In genomic region chr7:131898418-131898817, GRCh38 we compare ENCODE assay signal across 19 cellular contexts.
A peak's percentile ranks its signal among the peaks of the same experiment; 100 is the strongest.
DNase-seq lines count a peak whose midpoint lies in the region; ATAC-seq lines count a peak whose summit lies in the region.
"Had no signal": no experiment of that assay in that cellular context is flagged by ENCODE, and none has a peak within 500 bp of the region (broad histone marks: within the 10 kb centered on the region; RNA-seq: fewer than 3 reads in every experiment).

No MANE protein-coding gene starts in this region.

- no peaks in the 10 kb centered on the region for H3K36me3 ChIP-seq in MG63
- H3K36me3 ChIP-seq: prostate gland, stomach had no signal

- POLR2A ChIA-PET in activated naive CD8-positive, alpha-beta T cell treated with anti-CD3 and anti-CD28 coated beads, Interleukin-2, amount 10 ng/mL, durations not matched to agents 7 days and 5 days (lab: Charles Lee), result no interaction called here

- no peaks in the 10 kb centered on the region for H3K27me3 ChIP-seq in MG63
- H3K27me3 ChIP-seq: stomach had no signal

- peak; percentile 18 for ATAC-seq in activated naive CD8-positive, alpha-beta T cell treated with anti-CD3 and anti-CD28 coated beads, Interleukin-2, amount 10 ng/mL, durations not matched to agents 7 days and 5 days (ENCODE audit: low read depth)
- ATAC-seq in activated naive CD8-positive, alpha-beta T cell treated with anti-CD3 and anti-CD28 coated beads, Interleukin-2, amount 50 U/mL, for 24 hours, result no peak
- ATAC-seq in activated T-helper 17 cell treated with anti-CD3 and anti-CD28 coated beads, Interleukin-2, amount 50 U/mL, for 72 hours (replicated peaks), result peak; percentile 49
- ATAC-seq in stimulated activated effector memory CD8-positive, alpha-beta T cell treated with anti-CD3 and anti-CD28 coated beads, Interleukin-12 subunit alpha, Interleukin-12 subunit beta, amount 100 ng/mL, for 72 hours, result peak; percentile 53
- ATAC-seq in HG03520 (IDR thresholded peaks at IDR 0.05; ENCODE audit: unreplicated experiment), result no peak
- ATAC-seq: left ventricle myocardium superior had no signal

- no peak for DNase-seq in activated naive CD8-positive, alpha-beta T cell treated with anti-CD3 and anti-CD28 coated beads, Interleukin-2, amount 10 ng/mL, durations not matched to agents 7 days and 5 days
- DNase-seq in activated naive CD8-positive, alpha-beta T cell treated with anti-CD3 and anti-CD28 coated beads, Interleukin-2, amount 50 U/mL, for 24 hours, result no peak
- DNase-seq in MG63 (peak; percentile 56), medulla oblongata (ENCODE audit: extremely low spot score) (no peak), germinal center (ENCODE audit: low spot score) (no peak)
- DNase-seq in stimulated activated effector memory CD8-positive, alpha-beta T cell treated with anti-CD3 and anti-CD28 coated beads, Interleukin-12 subunit alpha, Interleukin-12 subunit beta, amount 100 ng/mL, for 72 hours (ENCODE audit: low spot score in 2 of 2), result no peak
- DNase-seq: activated naive CD4-positive, alpha-beta T cell treated with anti-CD3 and anti-CD28 coated beads for 36 hours; caudate nucleus; effector CD8-positive, alpha-beta T cell; KG1; left ventricle myocardium superior; naive B cell; NCI-H1694 treated with DMSO at 0.1 percent for 48 hours; NCI-H510A; SIG-M5; stomach had no signal

- H3K27me3 Mint-ChIP-seq in activated naive CD8-positive, alpha-beta T cell treated with anti-CD3 and anti-CD28 coated beads, Interleukin-2, amount 10 ng/mL, durations not matched to agents 7 days and 5 days, result peaks cover 8% of the 10 kb centered on the region
- peaks cover 4% of the 10 kb centered on the region for H3K27me3 Mint-ChIP-seq in activated naive CD8-positive, alpha-beta T cell treated with anti-CD3 and anti-CD28 coated beads, Interleukin-2, amount 50 U/mL, for 24 hours
- peaks cover 12% of the 10 kb centered on the region for H3K27me3 Mint-ChIP-seq in activated T-helper 17 cell treated with anti-CD3 and anti-CD28 coated beads, Interleukin-2, amount 50 U/mL, for 72 hours

- no peaks in the 10 kb centered on the region for H3K9me3 Mint-ChIP-seq in activated naive CD8-positive, alpha-beta T cell treated with anti-CD3 and anti-CD28 coated beads, Interleukin-2, amount 10 ng/mL, durations not matched to agents 7 days and 5 days
- H3K9me3 Mint-ChIP-seq in activated naive CD8-positive, alpha-beta T cell treated with anti-CD3 and anti-CD28 coated beads, Interleukin-2, amount 50 U/mL, for 24 hours, result no peaks in the 10 kb centered on the region
- H3K9me3 Mint-ChIP-seq in activated T-helper 17 cell treated with anti-CD3 and anti-CD28 coated beads, Interleukin-2, amount 50 U/mL, for 72 hours, result peaks cover 3% of the 10 kb centered on the region
- H3K9me3 Mint-ChIP-seq in stimulated activated effector memory CD8-positive, alpha-beta T cell treated with anti-CD3 and anti-CD28 coated beads, Interleukin-12 subunit alpha, Interleukin-12 subunit beta, amount 100 ng/mL, for 72 hours, result no peaks in the 10 kb centered on the region

- no peak overlapping the region for H3K27ac Mint-ChIP-seq in activated naive CD8-positive, alpha-beta T cell treated with anti-CD3 and anti-CD28 coated beads, Interleukin-2, amount 10 ng/mL, durations not matched to agents 7 days and 5 days
- no peak overlapping the region for H3K27ac Mint-ChIP-seq in activated naive CD8-positive, alpha-beta T cell treated with anti-CD3 and anti-CD28 coated beads, Interleukin-2, amount 50 U/mL, for 24 hours
- H3K27ac Mint-ChIP-seq in activated T-helper 17 cell treated with anti-CD3 and anti-CD28 coated beads, Interleukin-2, amount 50 U/mL, for 72 hours, result no peak overlapping the region
- H3K27ac Mint-ChIP-seq in stimulated activated effector memory CD8-positive, alpha-beta T cell treated with anti-CD3 and anti-CD28 coated beads, Interleukin-12 subunit alpha, Interleukin-12 subunit beta, amount 100 ng/mL, for 72 hours, result no peak overlapping the region
- H3K27ac Mint-ChIP-seq: activated naive CD4-positive, alpha-beta T cell treated with anti-CD3 and anti-CD28 coated beads for 36 hours; naive B cell had no signal

- H3K4me3 ChIP-seq in MG63, result no peak overlapping the region
- H3K4me3 ChIP-seq: prostate gland, stomach had no signal

- H3K4me1 Mint-ChIP-seq in activated naive CD8-positive, alpha-beta T cell treated with anti-CD3 and anti-CD28 coated beads, Interleukin-2, amount 10 ng/mL, durations not matched to agents 7 days and 5 days, result peaks cover 6% of the 10 kb centered on the region
- H3K4me1 Mint-ChIP-seq in activated naive CD8-positive, alpha-beta T cell treated with anti-CD3 and anti-CD28 coated beads, Interleukin-2, amount 50 U/mL, for 24 hours, result no peaks in the 10 kb centered on the region
- no peaks in the 10 kb centered on the region for H3K4me1 Mint-ChIP-seq in activated T-helper 17 cell treated with anti-CD3 and anti-CD28 coated beads, Interleukin-2, amount 50 U/mL, for 72 hours
- no peaks in the 10 kb centered on the region for H3K4me1 Mint-ChIP-seq in stimulated activated effector memory CD8-positive, alpha-beta T cell treated with anti-CD3 and anti-CD28 coated beads, Interleukin-12 subunit alpha, Interleukin-12 subunit beta, amount 100 ng/mL, for 72 hours
- H3K4me1 Mint-ChIP-seq: naive B cell had no signal

- no peaks in the 10 kb centered on the region for H3K36me3 Mint-ChIP-seq in activated naive CD8-positive, alpha-beta T cell treated with anti-CD3 and anti-CD28 coated beads, Interleukin-2, amount 10 ng/mL, durations not matched to agents 7 days and 5 days
- no peaks in the 10 kb centered on the region for H3K36me3 Mint-ChIP-seq in activated naive CD8-positive, alpha-beta T cell treated with anti-CD3 and anti-CD28 coated beads, Interleukin-2, amount 50 U/mL, for 24 hours (ENCODE audit: low read depth)
- H3K36me3 Mint-ChIP-seq in activated T-helper 17 cell treated with anti-CD3 and anti-CD28 coated beads, Interleukin-2, amount 50 U/mL, for 72 hours (ENCODE audit: low read depth), result no peaks in the 10 kb centered on the region
- H3K36me3 Mint-ChIP-seq in stimulated activated effector memory CD8-positive, alpha-beta T cell treated with anti-CD3 and anti-CD28 coated beads, Interleukin-12 subunit alpha, Interleukin-12 subunit beta, amount 100 ng/mL, for 72 hours, result no peaks in the 10 kb centered on the region
- H3K36me3 Mint-ChIP-seq: naive B cell had no signal

- no peak overlapping the region for H3K4me3 Mint-ChIP-seq in activated naive CD8-positive, alpha-beta T cell treated with anti-CD3 and anti-CD28 coated beads, Interleukin-2, amount 10 ng/mL, durations not matched to agents 7 days and 5 days
- H3K4me3 Mint-ChIP-seq in activated naive CD8-positive, alpha-beta T cell treated with anti-CD3 and anti-CD28 coated beads, Interleukin-2, amount 50 U/mL, for 24 hours, result no peak overlapping the region
- H3K4me3 Mint-ChIP-seq in activated T-helper 17 cell treated with anti-CD3 and anti-CD28 coated beads, Interleukin-2, amount 50 U/mL, for 72 hours, result no peak overlapping the region
- H3K4me3 Mint-ChIP-seq in stimulated activated effector memory CD8-positive, alpha-beta T cell treated with anti-CD3 and anti-CD28 coated beads, Interleukin-12 subunit alpha, Interleukin-12 subunit beta, amount 100 ng/mL, for 72 hours, result no peak overlapping the region
- H3K4me3 Mint-ChIP-seq: activated naive CD4-positive, alpha-beta T cell treated with anti-CD3 and anti-CD28 coated beads for 36 hours; naive B cell had no signal

- H3K9me3 ChIP-seq in MG63, result 0 out of 2 replicates have a peak, but pooled peaks cover 3% of the 10 kb centered on the region
- H3K9me3 ChIP-seq: prostate gland had no signal

Comparison
In these comparisons a context has a peak if more than half of its experiments do, and no peak if none do; other contexts are left out.
1. ATAC-seq: peak in activated naive CD8-positive, alpha-beta T cell treated with anti-CD3 and anti-CD28 coated beads, Interleukin-2, amount 10 ng/mL, durations not matched to agents 7 days and 5 days (single experiment), activated T-helper 17 cell treated with anti-CD3 and anti-CD28 coated beads, Interleukin-2, amount 50 U/mL, for 72 hours (single experiment) and stimulated activated effector memory CD8-positive, alpha-beta T cell treated with anti-CD3 and anti-CD28 coated beads, Interleukin-12 subunit alpha, Interleukin-12 subunit beta, amount 100 ng/mL, for 72 hours (single experiment); none in activated naive CD8-positive, alpha-beta T cell treated with anti-CD3 and anti-CD28 coated beads, Interleukin-2, amount 50 U/mL, for 24 hours (single experiment) and HG03520 (single experiment).